7 cellular contexts compared by ENCODE assay signal in the genomic region with DNA sequence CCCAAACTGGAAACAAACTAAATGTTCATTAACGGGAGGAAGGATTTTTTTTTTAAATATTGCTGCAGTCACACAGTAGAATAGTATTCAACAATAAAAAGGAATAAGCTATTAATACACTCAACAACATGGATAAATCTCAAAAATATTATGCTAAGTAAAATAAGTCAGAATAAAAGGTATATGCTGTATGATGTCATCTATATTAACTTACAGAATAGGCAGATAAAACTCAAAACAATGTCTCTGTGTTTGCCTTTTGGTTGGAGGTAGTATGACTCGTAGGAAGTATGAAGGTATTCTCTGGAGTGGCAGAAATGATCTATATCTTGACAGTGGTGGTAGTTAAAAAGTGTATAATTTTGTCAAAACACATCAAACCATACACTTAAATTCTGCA. TPM values are rescaled to one million over a fixed set of nuclear protein-coding genes. Genes with fewer than 3 reads are reported as not detected.
"Had no signal": no experiment of that assay in that cellular context is flagged by ENCODE, and none has a peak within 500 bp of the region (broad histone marks: within the 10 kb centered on the region; RNA-seq: fewer than 3 reads in every experiment).

No MANE protein-coding gene starts in this region.

- H3K27ac ChIP-seq: HL-60 had no signal

- H3K4me2 ChIP-seq: GM23338 had no signal

- H2AFZ ChIP-seq: GM23338 had no signal

- DNase-seq: H9, HCEC 1CT, HFFc6, KBM-7 had no signal

- H3K4me3 ChIP-seq: GM23338 had no signal

RNA-seq across cellular contexts. Expression of a gene that starts 6.1 kb away (rescaled TPM):
- polyA plus RNA-seq: IgD-negative memory B cell had no signal
